ENCODE assay signal across 17 cellular contexts in the genomic region with DNA sequence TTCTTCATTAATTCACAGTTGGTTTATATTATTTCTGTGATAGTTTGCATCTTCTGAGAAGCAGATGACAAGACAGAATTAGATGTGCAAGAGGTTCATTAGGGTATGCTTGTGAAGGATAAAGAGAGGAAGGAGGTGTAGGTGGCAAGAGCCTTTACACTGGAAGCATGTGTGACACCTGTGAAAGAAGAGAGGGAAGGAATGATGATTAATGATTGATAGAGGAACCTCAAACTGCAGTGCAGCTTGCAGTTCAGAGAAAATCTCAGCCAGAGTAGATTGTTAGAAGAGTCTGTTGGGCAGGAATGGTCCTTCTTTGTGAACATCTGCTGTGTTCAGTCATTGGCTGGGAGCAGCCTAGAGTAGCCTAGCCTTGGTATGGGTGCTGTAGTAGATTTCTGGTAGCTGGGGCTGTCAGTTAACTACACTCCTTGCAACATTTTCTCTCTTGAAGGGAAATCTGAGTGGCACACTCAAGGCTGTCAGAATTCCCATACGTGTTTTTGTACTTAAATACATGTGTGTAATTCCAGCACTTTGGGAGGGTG. TPM values are rescaled to one million over a fixed set of nuclear protein-coding genes. Genes with fewer than 3 reads are reported as not detected.
A peak's percentile ranks its signal among the peaks of the same experiment; 100 is the strongest.
DNase-seq lines count a peak whose midpoint lies in the region; ATAC-seq and TF ChIP-seq lines count a peak whose summit lies in the region.
"Had no signal": no experiment of that assay in that cellular context is flagged by ENCODE, and none has a peak within 500 bp of the region (broad histone marks: within the 10 kb centered on the region; RNA-seq: fewer than 3 reads in every experiment).

No MANE protein-coding gene starts in this region.

- no peak for TF ChIP-seq EP300 in ovary (IDR thresholded peaks at IDR 0.05)

- ATAC-seq in esophagus mucosa = peak; percentile 12
- no peak for ATAC-seq in HG02798 (IDR thresholded peaks at IDR 0.05; ENCODE audit: poor library complexity, unreplicated experiment)
- ATAC-seq in GM21737 (IDR thresholded peaks at IDR 0.05; ENCODE audit: unreplicated experiment) = no peak
- no peak for ATAC-seq in HG03280 (IDR thresholded peaks at IDR 0.05; ENCODE audit: unreplicated experiment)

- H2AFZ ChIP-seq in OCI-LY1 (ENCODE audit: low read length) = no peak overlapping the region

- H3K4me3 ChIP-seq in OCI-LY1 (ENCODE audit: low read depth, low read length, poor library complexity, severe bottlenecking) (no peak overlapping the region), ovary (no peak overlapping the region)
- H3K4me3 ChIP-seq: Peyer's patch had no signal

- peaks cover 48% of the 10 kb centered on the region for H3K79me2 ChIP-seq in OCI-LY1 (ENCODE audit: insufficient read depth, low read length)

- no peak for TF ChIP-seq POLR2A in ovary (IDR thresholded peaks at IDR 0.05)

- H3K9ac ChIP-seq in OCI-LY1 (ENCODE audit: low read length) = no peak overlapping the region

- DNase-seq in activated effector memory CD4-positive, alpha-beta T cell treated with anti-CD3 and anti-CD28 coated beads, Interleukin-2, amount 50 U/mL, for 16 hours = peak; percentile 28
- no peak for DNase-seq in activated effector memory CD4-positive, alpha-beta T cell treated with Interleukin-2 at 50 U/mL for 16 hours
- no peak for DNase-seq in ovary
- DNase-seq: 8988T, COR-L47, DMS79, NCI-H1930, NCI-H2171, NCI-H774, SHP77 treated with DMSO at 0.1 percent for 48 hours had no signal

- H3K27me3 ChIP-seq in OCI-LY1 (ENCODE audit: insufficient read depth, low read length) = no peaks in the 10 kb centered on the region
- no peaks in the 10 kb centered on the region for H3K27me3 ChIP-seq in ovary
- H3K27me3 ChIP-seq: Peyer's patch had no signal

- H3K9me2 ChIP-seq in OCI-LY1 (ENCODE audit: low read depth, low read length) = no peaks in the 10 kb centered on the region

- H3K4me1 ChIP-seq in OCI-LY1 (ENCODE audit: insufficient read depth, low read length, severe bottlenecking) = peaks cover 53% of the 10 kb centered on the region
- H3K4me1 ChIP-seq in ovary (ENCODE audit: insufficient read depth) = peaks cover 11% of the 10 kb centered on the region

- peak overlapping the region; percentile 41; the same call in 1 of the 2 replicates for H3K4me2 ChIP-seq in OCI-LY1 (ENCODE audit: low read length)

- H3K27ac ChIP-seq in OCI-LY1 (ENCODE audit: low read depth, low read length, poor library complexity, severe bottlenecking) (peak overlapping the region; percentile 23), ovary (no peak overlapping the region)
- H3K27ac ChIP-seq: C4-2B, Peyer's patch had no signal

- intact Hi-C loops in ovary (cut with DNase I) = no loop called here

- TF ChIP-seq CTCF in OCI-LY1 (IDR thresholded peaks at IDR 0.05; ENCODE audit: low read length) (no peak), ovary (IDR thresholded peaks at IDR 0.05) (no peak)

- no peaks in the 10 kb centered on the region for H4K20me1 ChIP-seq in OCI-LY1 (ENCODE audit: insufficient read depth, low read length)

- no peaks in the 10 kb centered on the region for H3F3A ChIP-seq in OCI-LY1 (ENCODE audit: insufficient read depth, low read length)

- no peaks in the 10 kb centered on the region for H3K36me3 ChIP-seq in OCI-LY1 (ENCODE audit: insufficient read depth, low read length)
- no peaks in the 10 kb centered on the region for H3K36me3 ChIP-seq in ovary
- H3K36me3 ChIP-seq: Peyer's patch had no signal

- H3K9me3 ChIP-seq in OCI-LY1 (ENCODE audit: low read length) = no peaks in the 10 kb centered on the region
- H3K9me3 ChIP-seq in ovary = no peaks in the 10 kb centered on the region
- H3K9me3 ChIP-seq: Peyer's patch had no signal

- WGBS in ovary, 3 donors = 91 to 97% (median 94%) methylated on average over 1 of the region's 1 CpG

RNA-seq across cellular contexts. Expression of a gene that starts 9.0 kb away (rescaled TPM):
- 52.8 TPM for total RNA-seq in esophagus mucosa
- 10 to 100 TPM in 6 of 7 donors, 1 to 10 TPM in 1; 8.1 to 22.3 (median 18.6) TPM for total RNA-seq in ovary
- polyA plus RNA-seq in ovary = 10 to 100 TPM in 1 of 2 donors, 1 to 10 TPM in 1; 7.2 to 17.2 TPM
